Comparison of ENCODE assay signal across 1 cellular context in the genomic region with DNA sequence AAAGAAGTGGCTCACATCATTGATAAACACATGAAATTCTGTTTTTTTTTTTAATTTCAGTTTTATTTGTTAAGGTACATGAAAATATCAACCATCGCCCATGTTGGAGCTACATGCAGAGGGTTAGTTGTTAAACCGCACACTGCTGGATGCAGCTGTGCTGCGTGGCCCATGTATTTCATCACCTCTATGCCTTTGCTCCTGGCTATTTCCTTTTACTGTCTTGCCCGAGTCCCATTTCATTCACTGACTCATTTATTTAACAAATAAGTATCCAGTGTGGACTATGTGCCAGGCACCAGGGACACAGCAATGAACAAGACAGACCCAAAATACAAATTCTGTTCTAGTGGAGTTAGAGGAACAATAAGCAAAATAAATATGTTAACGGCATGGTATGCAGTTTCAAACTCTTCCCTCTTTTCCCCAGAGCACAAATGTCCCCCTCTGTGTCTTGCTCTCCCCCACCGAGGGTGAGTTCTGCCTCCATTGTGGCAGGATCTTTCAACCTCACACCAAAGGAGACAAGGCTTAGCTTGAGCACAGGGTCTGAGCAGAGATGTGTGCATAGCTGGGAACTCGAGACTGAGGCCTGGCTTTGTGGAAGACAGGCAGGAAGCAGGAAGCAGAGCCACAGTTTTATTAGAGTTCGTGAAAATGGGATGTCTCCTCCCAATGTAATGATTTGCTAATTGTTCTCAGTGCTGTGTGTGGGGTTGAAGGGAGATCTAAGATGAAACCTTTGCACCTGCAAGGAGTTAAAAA.
A peak's percentile ranks its signal among the peaks of the same experiment; 100 is the strongest.
TF ChIP-seq lines count a peak whose summit lies in the region.

No MANE protein-coding gene starts in this region.

TF ChIP-seq in K562, 482 proteins besides CTCF, POLR2A, EP300 and RAD21:
- TF ChIP-seq TAF9B (IDR thresholded peaks at IDR 0.05; ENCODE audit: partially characterized antibody) (no peak), HDAC6 (IDR thresholded peaks at IDR 0.05; ENCODE audit: low read depth, low read length) (no peak), SIX5 (IDR thresholded peaks at IDR 0.05; ENCODE audit: borderline replicate concordance in 1 of 2, insufficient read depth in 1 of 2, low read depth in 1 of 2, low read length in 2 of 2) (no peak), MEIS2 (IDR thresholded peaks at IDR 0.05; ENCODE audit: partially characterized antibody) (no peak), CEBPG (CRISPR knock-in tag; IDR thresholded peaks at IDR 0.05) (no peak), CEBPG (tag; conservative IDR thresholded peaks at IDR 0.05 in 1 of 2, IDR thresholded peaks at IDR 0.05 in 1 of 2) (peak in 1 of 2 experiments; percentile 59; a peak in 1 of 4 replicates), BCL6 (CRISPR knock-in tag; IDR thresholded peaks at IDR 0.05) (no peak), SMARCE1 (IDR thresholded peaks at IDR 0.05) (no peak), ZC3H4 (CRISPR knock-in tag; IDR thresholded peaks at IDR 0.05; ENCODE audit: borderline replicate concordance) (no peak), MTA2 (IDR thresholded peaks at IDR 0.05; ENCODE audit: low read depth) (no peak)
- TF ChIP-seq, protein P1, sequence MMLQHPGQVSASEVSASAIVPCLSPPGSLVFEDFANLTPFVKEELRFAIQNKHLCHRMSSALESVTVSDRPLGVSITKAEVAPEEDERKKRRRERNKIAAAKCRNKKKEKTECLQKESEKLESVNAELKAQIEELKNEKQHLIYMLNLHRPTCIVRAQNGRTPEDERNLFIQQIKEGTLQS (IDR thresholded peaks at IDR 0.05) = 0 out of 2 replicates have a peak, but pooled peaks have one; percentile 15
- TF ChIP-seq, protein P1 (CRISPR knock-in tag; conservative IDR thresholded peaks at IDR 0.05) = no peak
- TF ChIP-seq, protein P2, sequence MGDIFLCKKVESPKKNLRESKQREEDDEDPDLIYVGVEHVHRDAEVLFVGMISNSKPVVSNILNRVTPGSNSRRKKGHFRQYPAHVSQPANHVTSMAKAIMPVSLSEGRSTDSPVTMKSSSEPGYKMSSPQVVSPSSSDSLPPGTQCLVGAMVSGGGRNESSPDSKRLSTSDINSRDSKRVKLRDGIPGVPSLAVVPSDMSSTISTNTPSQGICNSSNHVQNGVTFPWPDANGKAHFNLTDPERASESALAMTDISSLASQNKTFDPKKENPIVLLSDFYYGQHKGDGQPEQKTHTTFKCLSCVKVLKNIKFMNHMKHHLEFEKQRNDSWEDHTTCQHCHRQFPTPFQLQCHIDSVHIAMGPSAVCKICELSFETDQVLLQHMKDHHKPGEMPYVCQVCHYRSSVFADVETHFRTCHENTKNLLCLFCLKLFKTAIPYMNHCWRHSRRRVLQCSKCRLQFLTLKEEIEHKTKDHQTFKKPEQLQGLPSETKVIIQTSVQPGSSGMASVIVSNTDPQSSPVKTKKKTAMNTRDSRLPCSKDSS (IDR thresholded peaks at IDR 0.05; ENCODE audit: low read depth, partially characterized antibody) = no peak
- TF ChIP-seq, protein P3, sequence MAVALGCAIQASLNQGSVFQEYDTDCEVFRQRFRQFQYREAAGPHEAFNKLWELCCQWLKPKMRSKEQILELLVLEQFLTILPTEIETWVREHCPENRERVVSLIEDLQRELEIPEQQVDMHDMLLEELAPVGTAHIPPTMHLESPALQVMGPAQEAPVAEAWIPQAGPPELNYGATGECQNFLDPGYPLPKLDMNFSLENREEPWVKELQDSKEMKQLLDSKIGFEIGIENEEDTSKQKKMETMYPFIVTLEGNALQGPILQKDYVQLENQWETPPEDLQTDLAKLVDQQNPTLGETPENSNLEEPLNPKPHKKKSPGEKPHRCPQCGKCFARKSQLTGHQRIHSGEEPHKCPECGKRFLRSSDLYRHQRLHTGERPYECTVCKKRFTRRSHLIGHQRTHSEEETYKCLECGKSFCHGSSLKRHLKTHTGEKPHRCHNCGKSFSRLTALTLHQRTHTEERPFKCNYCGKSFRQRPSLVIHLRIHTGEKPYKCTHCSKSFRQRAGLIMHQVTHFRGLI (CRISPR knock-in tag; IDR thresholded peaks at IDR 0.05) = no peak
TF ChIP-seq in K562: peak in this region for 2.
